8 cellular contexts compared by ENCODE assay signal in the genomic region with DNA sequence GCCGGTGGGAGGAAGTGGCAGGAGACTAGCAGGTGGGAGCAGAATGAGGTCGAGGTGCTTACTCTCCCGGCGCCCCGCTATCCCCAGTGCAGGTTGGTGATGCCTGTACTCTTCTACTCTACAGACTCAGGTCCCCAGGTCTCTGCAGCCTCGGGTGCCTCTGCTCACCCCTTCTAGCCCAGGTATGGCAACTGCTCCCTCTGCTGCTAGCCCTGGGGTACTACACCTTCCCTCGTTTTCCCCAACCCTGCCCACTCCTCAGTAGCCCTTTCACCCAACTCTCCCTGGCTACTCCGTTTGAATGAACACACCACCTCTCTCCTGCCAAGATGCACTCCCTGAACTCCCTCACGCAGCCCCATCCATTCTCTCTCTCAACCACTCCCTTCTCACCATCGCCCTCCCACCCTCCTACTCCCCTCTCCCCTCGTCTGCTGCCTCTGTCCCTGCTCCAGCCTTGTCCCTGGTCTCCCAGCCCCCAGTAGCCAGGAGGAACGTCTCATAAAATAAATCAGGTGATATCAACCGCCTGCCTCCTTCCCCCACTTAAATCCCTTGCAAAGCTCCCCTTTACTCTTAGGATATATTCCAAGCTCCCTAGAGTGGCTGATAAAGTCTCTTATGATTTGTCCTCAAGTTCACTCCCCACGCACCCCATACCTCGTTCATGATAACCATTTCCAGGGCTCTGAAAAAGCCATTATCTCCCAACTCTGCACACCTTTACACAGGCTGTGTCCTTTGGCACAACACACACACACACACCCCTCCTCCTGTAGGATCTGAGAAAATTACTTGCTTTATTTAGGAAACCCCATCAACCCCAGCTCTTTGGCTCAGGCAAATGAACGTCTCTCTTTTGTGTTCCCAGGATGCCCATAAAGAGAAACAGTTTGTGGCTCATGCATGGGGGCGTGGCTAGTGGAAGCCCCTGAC. TPM values are rescaled to one million over a fixed set of nuclear protein-coding genes. Genes with fewer than 3 reads are reported as not detected.
DNase-seq lines count a peak whose midpoint lies in the region; ATAC-seq and TF ChIP-seq lines count a peak whose summit lies in the region.

No MANE protein-coding gene starts in this region.

- H3K9me3 ChIP-seq in esophagus (ENCODE audit: control insufficient read depth in 2 of 2, insufficient read depth in 1 of 2, low read depth in 1 of 2, low read length in 1 of 2) (no peaks in the 10 kb centered on the region), stomach (no peaks in the 10 kb centered on the region)

- peak; percentile 62 to 69 for ATAC-seq in naive thymus-derived CD8-positive, alpha-beta T cell
- no peak for ATAC-seq in HG02678 (IDR thresholded peaks at IDR 0.05; ENCODE audit: unreplicated experiment)

- POLR2A ChIA-PET in naive thymus-derived CD8-positive, alpha-beta T cell (lab: Charles Lee): interaction anchor here (0.8 to 1.7 kb wide), 4 partner anchors 9 to 281 kb away, joined by 3 to 7 read pairs (median 4); partner anchors contain the start of gene DHX34

- peaks cover 1 to 8% (median 6%) of the 10 kb centered on the region in 3 donors for H3K36me3 Mint-ChIP-seq in naive thymus-derived CD8-positive, alpha-beta T cell

- H3K36me3 ChIP-seq in esophagus (ENCODE audit: control insufficient read depth in 2 of 2, insufficient read depth in 2 of 2, low read length in 1 of 2): no peaks in the 10 kb centered on the region
- no peaks in the 10 kb centered on the region for H3K36me3 ChIP-seq in stomach

- H3K4me1 Mint-ChIP-seq in naive thymus-derived CD8-positive, alpha-beta T cell: peaks cover 9 to 30% (median 19%) of the 10 kb centered on the region in 4 donors

- no peaks in the 10 kb centered on the region for H3K9me3 Mint-ChIP-seq in naive thymus-derived CD8-positive, alpha-beta T cell

- peak overlapping the region in 2 of 10 donors; percentile 52 to 72 for H3K27ac Mint-ChIP-seq in naive thymus-derived CD8-positive, alpha-beta T cell

- DNase-seq in Caki2 (ENCODE audit: low read depth): peak; percentile 81
- DNase-seq in HT-29 (ENCODE audit: low spot score): peak; percentile 91
- DNase-seq in NOMO-1 treated with DMSO at 0.1 percent for 48 hours (lab: John Stamatoyannopoulos, UW; ENCODE audit: unreplicated experiment): peak; percentile 41
- DNase-seq in activated T-cell treated with anti-CD3 and anti-CD28 coated beads for 1 hour (ENCODE audit: low read depth): peak; percentile 64
- DNase-seq in naive thymus-derived CD8-positive, alpha-beta T cell: peak; percentile 30 to 83 (median 68)
- peak; percentile 65 for DNase-seq in stomach

- H3K27me3 Mint-ChIP-seq in naive thymus-derived CD8-positive, alpha-beta T cell: peaks cover 20 to 76% (median 45%) of the 10 kb centered on the region in 5 donors

- no peak for TF ChIP-seq EP300 in stomach (IDR thresholded peaks at IDR 0.05)

- H3K4me3 ChIP-seq in esophagus (ENCODE audit: low read depth in 1 of 2, low read length in 2 of 2) (no peak overlapping the region), stomach (peak overlapping the region in 1 of 4 donors; percentile 3)

- intact Hi-C loops in stomach (cut with DNase I; ENCODE audit: low total_unique reads): no loop called here

- H3K4me1 ChIP-seq in esophagus (ENCODE audit: control insufficient read depth in 2 of 2, insufficient read depth in 2 of 2, low read length in 1 of 2): peaks cover 4 to 16% of the 10 kb centered on the region in 2 donors
- peaks cover 24 to 37% (median 32%) of the 10 kb centered on the region in 4 donors for H3K4me1 ChIP-seq in stomach

- H3K27ac ChIP-seq in esophagus (ENCODE audit: low read depth in 2 of 2, low read length in 1 of 2) (peak overlapping the region; percentile 1 to 54), stomach (peak overlapping the region in 1 of 5 donors; percentile 34)

- no peak for TF ChIP-seq POLR2A in stomach (IDR thresholded peaks at IDR 0.05)

- in situ Hi-C loops in Caki2 (cut with HindIII; ENCODE audit: low pct_unique_long_range_greater_than_20kb, low sequenced_read_pairs): no loop called here

- H3K27me3 ChIP-seq in esophagus (ENCODE audit: control insufficient read depth in 1 of 2, insufficient read depth in 2 of 2, low read length in 2 of 2) (peaks cover 0 to 6% of the 10 kb centered on the region in 2 donors), stomach (peaks cover 0 to 96% (median 69%) of the 10 kb centered on the region in 3 donors)

- WGBS in esophagus, 2 donors: 6 to 8% methylated on average over 14 to 17 of the region's 17 CpGs
- WGBS in stomach, 5 donors: 1 to 6% (median 6%) methylated on average over 17 of the region's 17 CpGs

- peak overlapping the region in 3 of 10 donors; percentile 5 to 66 (median 48) for H3K4me3 Mint-ChIP-seq in naive thymus-derived CD8-positive, alpha-beta T cell

- TF ChIP-seq CTCF in stomach (IDR thresholded peaks at IDR 0.05): peak in 5 of 7 experiments; percentile 80 to 92 (median 87)

RNA-seq across cellular contexts. Expression of gene MEIS3, which starts 8.2 kb away (rescaled TPM):
- total RNA-seq in Caki2 (2014; rRNA removed; shearing (Covaris generic); ENCODE audit: low replicate concordance): 41.7 and 44.4 TPM in 2 replicates
- total RNA-seq in HT-29 (2014; rRNA removed; shearing (Covaris generic)): 0.37 and 1.1 TPM in 2 replicates
- polyA plus RNA-seq in esophagus (1 to 10 TPM; 4.4 to 4.7 TPM), stomach (10 to 100 TPM; 11.9 to 16.7 (median 15.3) TPM)
- not detected for total RNA-seq in naive thymus-derived CD8-positive, alpha-beta T cell
- not detected for polyA plus RNA-seq in naive thymus-derived CD8-positive, alpha-beta T cell
- total RNA-seq in stomach: 10 to 100 TPM in 3 of 5 donors, 1 to 10 TPM in 2; 3.1 to 18.2 (median 10.5) TPM

RNA-seq across cellular contexts. Expression of gene SLC8A2, which starts 44.2 kb away (rescaled TPM):
- not detected in 2 replicates for total RNA-seq in Caki2 (2014; rRNA removed; shearing (Covaris generic); ENCODE audit: low replicate concordance)
- total RNA-seq in HT-29 (2014; rRNA removed; shearing (Covaris generic)): 0.83 and 3.6 TPM in 2 replicates
- polyA plus RNA-seq in esophagus (under 1 TPM; 0.16 to 0.29 TPM), stomach (under 1 TPM; 0.12 to 0.60 (median 0.46) TPM)
- under 1 TPM in 1 of 2 experiments, not detected in 1; 0.42 TPM for total RNA-seq in naive thymus-derived CD8-positive, alpha-beta T cell
- polyA plus RNA-seq in naive thymus-derived CD8-positive, alpha-beta T cell: under 1 TPM in 2 of 3 donors, not detected in 1; 0.02 to 0.12 TPM
- total RNA-seq in stomach: 10 to 100 TPM in 1 of 5 donors, 1 to 10 TPM in 3, under 1 TPM in 1; 0.73 to 17.9 (median 6.4) TPM

RNA-seq across cellular contexts. Expression of gene KPTN, which starts 56.5 kb away (rescaled TPM):
- 4.7 and 4.8 TPM in 2 replicates for total RNA-seq in Caki2 (2014; rRNA removed; shearing (Covaris generic); ENCODE audit: low replicate concordance)
- total RNA-seq in HT-29 (2014; rRNA removed; shearing (Covaris generic)): 26.2 and 30.1 TPM in 2 replicates
- polyA plus RNA-seq in esophagus: 10 to 100 TPM; 10.8 to 17.2 TPM
- total RNA-seq in naive thymus-derived CD8-positive, alpha-beta T cell: 1 to 10 TPM; 5.4 to 7.1 TPM
- 1 to 10 TPM; 5.8 to 8.0 (median 7.6) TPM for polyA plus RNA-seq in naive thymus-derived CD8-positive, alpha-beta T cell
- 10 to 100 TPM in 3 of 5 donors, 1 to 10 TPM in 2; 3.2 to 28.0 (median 18.3) TPM for total RNA-seq in stomach
- polyA plus RNA-seq in stomach: 10 to 100 TPM in 2 of 3 donors, 1 to 10 TPM in 1; 6.4 to 23.4 (median 21.5) TPM

Comparison
In these comparisons a context has a peak if more than half of its experiments do, and no peak if none do; other contexts are left out.
1. DNase-seq: peak in every context shown above with its lines; median percentile 91 in HT-29; 81 in Caki2; 68 in naive thymus-derived CD8-positive, alpha-beta T cell; 65 in stomach; 64 in activated T-cell treated with anti-CD3 and anti-CD28 coated beads for 1 hour; 41 in NOMO-1 treated with DMSO at 0.1 percent for 48 hours.